8 cellular contexts compared by ENCODE assay signal in genomic region chr13:49444517-49445395, GRCh38. TPM values are rescaled to one million over a fixed set of nuclear protein-coding genes. Genes with fewer than 3 reads are reported as not detected.
DNase-seq lines count a peak whose midpoint lies in the region; ATAC-seq, FAIRE-seq and TF ChIP-seq lines count a peak whose summit lies in the region.

No MANE protein-coding gene starts in this region.

- H3K4me1 ChIP-seq in MM.1S (ENCODE audit: low read length) (peaks cover 4% of the 10 kb centered on the region; the same call in 1 of the 2 replicates), endodermal cell (ENCODE audit: control insufficient read depth, insufficient read depth, low read length) (no peaks in the 10 kb centered on the region), tibial nerve (peaks cover 0 to 46% (median 21%) of the 10 kb centered on the region in 4 donors)

- H2AFZ ChIP-seq in MM.1S (ENCODE audit: low read length): peak overlapping the region; percentile 80

- no peaks in the 10 kb centered on the region for H4K20me1 ChIP-seq in MM.1S (ENCODE audit: insufficient read depth, low read length)

- H3K4me3 Mint-ChIP-seq in Calu3 (ENCODE audit: low read depth, unreplicated experiment) (peak overlapping the region; percentile 80), endodermal cell (peak overlapping the region; percentile 93), mesothelial cell of epicardium (peak overlapping the region; percentile 97)

- no peaks in the 10 kb centered on the region for H3K9me3 Mint-ChIP-seq in Calu3 (ENCODE audit: low read depth, unreplicated experiment)
- no peaks in the 10 kb centered on the region for H3K9me3 Mint-ChIP-seq in endodermal cell
- H3K9me3 Mint-ChIP-seq in mesothelial cell of epicardium: no peaks in the 10 kb centered on the region

- no peaks in the 10 kb centered on the region for H3K27me3 Mint-ChIP-seq in Calu3 (ENCODE audit: unreplicated experiment)
- no peaks in the 10 kb centered on the region for H3K27me3 Mint-ChIP-seq in endodermal cell (ENCODE audit: insufficient read depth)
- H3K27me3 Mint-ChIP-seq in mesothelial cell of epicardium (ENCODE audit: low read depth): no peaks in the 10 kb centered on the region

- no peak for TF ChIP-seq CTCF in Calu3 (IDR thresholded peaks at IDR 0.05; ENCODE audit: unreplicated experiment)
- no peak for TF ChIP-seq CTCF in MM.1S (IDR thresholded peaks at IDR 0.05; ENCODE audit: low read length)
- no peak for TF ChIP-seq CTCF in endodermal cell (conservative IDR thresholded peaks at IDR 0.05)
- TF ChIP-seq CTCF in mesothelial cell of epicardium (IDR thresholded peaks at IDR 0.05; ENCODE audit: unreplicated experiment): no peak
- no peak for TF ChIP-seq CTCF in tibial nerve (IDR thresholded peaks at IDR 0.05)
- no peak for TF ChIP-seq CTCF in D721Med (IDR thresholded peaks at IDR 0.05; ENCODE audit: insufficient read depth, missing control alignments)

- no peaks in the 10 kb centered on the region for H3K9me2 ChIP-seq in MM.1S (replicated peaks; ENCODE audit: insufficient read depth, low read length)

- DNase-seq in Calu3 (peak; percentile 2), MM.1S (peak; percentile 42), endodermal cell (peak; percentile 67), mesothelial cell of epicardium (ENCODE audit: low spot score in 2 of 2, unreplicated experiment in 2 of 2) (no peak), tibial nerve (ENCODE audit: low spot score in 2 of 2) (peak in 1 of 2 donors; percentile 73), D721Med (ENCODE audit: insufficient read length, low spot score) (no peak)
- DNase-seq in activated CD4-positive, CD25-positive, alpha-beta regulatory T cell treated with anti-CD3 and anti-CD28 coated beads, Interleukin-2, amount 50 U/mL, for 16 hours (ENCODE audit: low read depth, low spot score): peak; percentile 13

- TF ChIP-seq EP300 in tibial nerve (IDR thresholded peaks at IDR 0.05): peak; percentile 85 to 90

- H3F3A ChIP-seq in MM.1S (ENCODE audit: insufficient read depth, low read length): peaks cover 8% of the 10 kb centered on the region

- H3K9ac ChIP-seq in MM.1S (ENCODE audit: low read length) (peak overlapping the region; percentile 75), endodermal cell (ENCODE audit: extremely low read depth, low read length, poor library complexity, severe bottlenecking) (peak overlapping the region; percentile 91)

- peak overlapping the region; percentile 80 for H3K4me3 ChIP-seq in MM.1S (ENCODE audit: low read length)
- peak overlapping the region; percentile 84 for H3K4me3 ChIP-seq in endodermal cell (ENCODE audit: low read length)
- peak overlapping the region; percentile 51 to 93 (median 76) for H3K4me3 ChIP-seq in tibial nerve

- CTCF ChIA-PET in Calu3 (lab: Charles Lee): interaction anchor here (1.1 to 1.6 kb wide), 5 partner anchors 44 to 348 kb away, joined by 3 to 4 read pairs (median 3); partner anchors contain the start of gene KPNA3

- TF ChIP-seq POLR2A in tibial nerve (IDR thresholded peaks at IDR 0.05): peak in 1 of 2 donors; percentile 50

- H3K27me3 ChIP-seq in MM.1S (replicated peaks; ENCODE audit: insufficient read depth, low read length): no peaks in the 10 kb centered on the region
- H3K27me3 ChIP-seq in endodermal cell (ENCODE audit: control insufficient read depth, insufficient read depth, low read length, poor library complexity, severe bottlenecking): no peaks in the 10 kb centered on the region
- no peaks in the 10 kb centered on the region for H3K27me3 ChIP-seq in tibial nerve

- H3K36me3 Mint-ChIP-seq in Calu3 (ENCODE audit: insufficient read depth, unreplicated experiment) (peaks cover 35% of the 10 kb centered on the region), endodermal cell (ENCODE audit: low read depth) (peaks cover 4% of the 10 kb centered on the region), mesothelial cell of epicardium (peaks cover 2% of the 10 kb centered on the region)

- FAIRE-seq in D721Med (lab: Jason Lieb, UNC): no peak

- H3K27ac ChIP-seq in MM.1S (ENCODE audit: low read length) (peak overlapping the region; percentile 89), endodermal cell (ENCODE audit: low read depth, low read length) (peak overlapping the region; percentile 34), tibial nerve (peak overlapping the region; percentile 85 to 99 (median 96))

- H3K4me2 ChIP-seq in MM.1S (ENCODE audit: low read depth, low read length): peak overlapping the region; percentile 64

- peak; percentile 13 for ATAC-seq in GM21529 (IDR thresholded peaks at IDR 0.05; ENCODE audit: unreplicated experiment)

- H3K27ac Mint-ChIP-seq in Calu3 (ENCODE audit: unreplicated experiment): peak overlapping the region; percentile 81
- peak overlapping the region; percentile 99 for H3K27ac Mint-ChIP-seq in endodermal cell
- H3K27ac Mint-ChIP-seq in mesothelial cell of epicardium: peak overlapping the region; percentile 99

- peaks cover 9% of the 10 kb centered on the region for H3K4me1 Mint-ChIP-seq in Calu3 (ENCODE audit: low read depth, unreplicated experiment)
- H3K4me1 Mint-ChIP-seq in endodermal cell: peaks cover 3% of the 10 kb centered on the region
- peaks cover 33% of the 10 kb centered on the region for H3K4me1 Mint-ChIP-seq in mesothelial cell of epicardium

- intact Hi-C loops in Calu3 (cut with micrococcal nuclease; ENCODE audit: unreplicated experiment): no loop called here

- no peaks in the 10 kb centered on the region for H3K9me3 ChIP-seq in MM.1S (replicated peaks; ENCODE audit: insufficient read depth, low read length)
- H3K9me3 ChIP-seq in endodermal cell (ENCODE audit: control insufficient read depth, low read length): no peaks in the 10 kb centered on the region
- no peaks in the 10 kb centered on the region for H3K9me3 ChIP-seq in tibial nerve

- H3K36me3 ChIP-seq in MM.1S (replicated peaks; ENCODE audit: insufficient read depth, low read length) (no peaks in the 10 kb centered on the region), endodermal cell (ENCODE audit: control insufficient read depth, insufficient read depth, low read length) (peaks cover 6% of the 10 kb centered on the region), tibial nerve (peaks cover 0 to 7% (median 0%) of the 10 kb centered on the region in 3 donors)

- WGBS in endodermal cell (ENCODE audit: insufficient coverage in 1 of 2, insufficient read length in 1 of 2), 2 experiments: 7 to 20% methylated on average over 18 to 29 of the region's 29 CpGs
- WGBS in tibial nerve, 2 donors: 2% methylated on average over 16 to 29 of the region's 29 CpGs

- peaks cover 27% of the 10 kb centered on the region for H3K79me2 ChIP-seq in MM.1S (ENCODE audit: low read length)

- BruUV-seq in Calu3 (replicated peaks; lab: Mats Ljungman, UMichigan): TSS peak; percentile 64

RNA-seq across cellular contexts. Expression of gene SETDB2, which starts 0.7 kb away (rescaled TPM):
- total RNA-seq in Calu3 (2022) (4.9 and 6.0 TPM in 2 replicates), endodermal cell (1 to 10 TPM; 7.8 to 9.5 TPM), mesothelial cell of epicardium (10.8 to 12.0 TPM (median 11.6 TPM) in 3 replicates), tibial nerve (10 to 100 TPM in 3 of 4 donors, 1 to 10 TPM in 1; 9.2 to 16.5 (median 13.0) TPM)
- polyA plus RNA-seq in endodermal cell (2013, experiment 1 of 2): 7.6 TPM
- polyA plus RNA-seq in endodermal cell (2013, experiment 2 of 2): 7.0 TPM

RNA-seq across cellular contexts. Expression of gene CAB39L, which starts 0.9 kb away (rescaled TPM):
- 3.2 and 4.5 TPM in 2 replicates for total RNA-seq in Calu3 (2022)
- total RNA-seq in endodermal cell: 1 to 10 TPM; 5.3 to 8.6 TPM
- 10.3 TPM for polyA plus RNA-seq in endodermal cell (2013, experiment 1 of 2)
- 11.5 TPM for polyA plus RNA-seq in endodermal cell (2013, experiment 2 of 2)
- total RNA-seq in mesothelial cell of epicardium: 13.3 to 14.7 TPM (median 14.1 TPM) in 3 replicates
- 100 to 1,000 TPM in 3 of 4 donors, 10 to 100 TPM in 1; 89.4 to 152 (median 107) TPM for total RNA-seq in tibial nerve

RNA-seq across cellular contexts. Expression of gene PHF11, which starts 51.0 kb away (rescaled TPM):
- total RNA-seq in Calu3 (2022): 24.0 and 28.8 TPM in 2 replicates
- total RNA-seq in endodermal cell: 10 to 100 TPM; 16.8 to 21.0 TPM
- 6.2 TPM for polyA plus RNA-seq in endodermal cell (2013, experiment 1 of 2)
- 9.6 TPM for polyA plus RNA-seq in endodermal cell (2013, experiment 2 of 2)
- 32.4 to 36.0 TPM (median 33.3 TPM) in 3 replicates for total RNA-seq in mesothelial cell of epicardium
- 10 to 100 TPM; 25.3 to 51.4 (median 37.6) TPM for total RNA-seq in tibial nerve

Comparison
In these comparisons a context has a peak if more than half of its experiments do, and no peak if none do; other contexts are left out.
1. DNase-seq: peak in Calu3 (single experiment), MM.1S (single experiment), activated CD4-positive, CD25-positive, alpha-beta regulatory T cell treated with anti-CD3 and anti-CD28 coated beads, Interleukin-2, amount 50 U/mL, for 16 hours (single experiment) and endodermal cell (single experiment); none in mesothelial cell of epicardium (0 of 2) and D721Med (single experiment).
2. H3K27ac ChIP-seq: peak in every context shown above with its lines; median percentile 96 in tibial nerve; 89 in MM.1S; 34 in endodermal cell.
3. Peak in every context shown above with its lines, with median percentiles within 50 percentile points of each other: H3K27ac Mint-ChIP-seq, H3K4me3 Mint-ChIP-seq and H3K4me3 ChIP-seq.